20 cellular contexts compared by ENCODE assay signal in the genomic region with DNA sequence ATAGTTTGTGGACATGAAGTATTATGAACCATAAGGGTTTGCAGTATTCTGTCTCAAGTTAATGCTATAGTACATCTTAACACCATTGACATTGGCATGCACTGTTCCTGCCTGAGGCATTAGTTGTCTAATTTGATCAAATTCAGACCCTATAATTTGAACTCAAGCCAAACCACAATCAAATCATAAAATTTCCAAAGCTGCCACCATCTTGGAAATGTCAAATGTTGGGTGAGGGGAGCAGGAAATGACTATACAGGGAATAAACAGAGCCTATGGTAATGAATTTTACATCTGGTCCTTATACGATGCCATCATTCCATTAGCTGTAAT.
A peak's percentile ranks its signal among the peaks of the same experiment; 100 is the strongest.
DNase-seq lines count a peak whose midpoint lies in the region; ATAC-seq and TF ChIP-seq lines count a peak whose summit lies in the region.
"Had no signal": no experiment of that assay in that cellular context is flagged by ENCODE, and none has a peak within 500 bp of the region (broad histone marks: within the 10 kb centered on the region; RNA-seq: fewer than 3 reads in every experiment).

No MANE protein-coding gene starts in this region.

- no peaks in the 10 kb centered on the region for H3K79me2 ChIP-seq in SK-N-SH (ENCODE audit: insufficient read depth)

- TF ChIP-seq EP300 in SK-N-SH (IDR thresholded peaks at IDR 0.05; ENCODE audit: borderline replicate concordance in 1 of 2, low read depth in 1 of 2, low read length in 1 of 2): peak; percentile 36 to 62; a peak in 2 of 4 replicates
- TF ChIP-seq EP300 in ovary (IDR thresholded peaks at IDR 0.05): no peak

- H3K4me3 Mint-ChIP-seq in type B pancreatic cell: no peak overlapping the region
- H3K4me3 Mint-ChIP-seq: activated naive CD8-positive, alpha-beta T cell; activated T-cell treated with anti-CD3 and anti-CD28 coated beads, Interleukin-2, amount 50 U/mL, for 72 hours; neural progenitor cell had no signal

- WGBS in SK-N-SH (ENCODE audit: low lambda C conversion rate): 23% methylated on average over 1 of the region's 1 CpG
- 78 to 89% (median 84%) methylated on average over 1 of the region's 1 CpG for WGBS in ovary, 3 donors

- no peaks in the 10 kb centered on the region for H3K9me3 Mint-ChIP-seq in type B pancreatic cell
- H3K9me3 Mint-ChIP-seq: activated T-cell treated with anti-CD3 and anti-CD28 coated beads, Interleukin-2, amount 50 U/mL, for 72 hours; neural progenitor cell had no signal

- no peak overlapping the region for H2AFZ ChIP-seq in SK-N-SH (ENCODE audit: low read depth)
- H2AFZ ChIP-seq: neural progenitor cell had no signal

- H3K27me3 Mint-ChIP-seq in type B pancreatic cell: no peaks in the 10 kb centered on the region
- H3K27me3 Mint-ChIP-seq: activated naive CD8-positive, alpha-beta T cell had no signal

- intact Hi-C loops in left lung (cut with DNase I): no loop called here
- intact Hi-C loops in ovary (cut with DNase I): no loop called here
- intact Hi-C loops in left ventricle myocardium superior (cut with micrococcal nuclease): no loop called here

- H3K36me3 Mint-ChIP-seq in type B pancreatic cell: no peaks in the 10 kb centered on the region
- H3K36me3 Mint-ChIP-seq: activated naive CD8-positive, alpha-beta T cell; neural progenitor cell had no signal

- POLR2A ChIA-PET in SK-N-SH (lab: Yijun Ruan, JAX): no interaction called here

- DNase-seq in SK-N-SH: no peak
- no peak for DNase-seq in left lung
- no peak for DNase-seq in ovary
- DNase-seq in left ventricle myocardium superior: no peak
- DNase-seq in type B pancreatic cell (ENCODE audit: extremely low spot score, unreplicated experiment): no peak
- DNase-seq: activated CD4-positive, CD25-positive, alpha-beta regulatory T cell; activated CD8-positive, alpha-beta memory T cell treated with anti-CD3 and anti-CD28 coated beads for 24 hours; activated T-cell treated with anti-CD3 and anti-CD28 coated beads, Interleukin-2, amount 50 U/mL, for 72 hours; Calu3; cortex of kidney; NCI-H1105 treated with DMSO at 0.1 percent for 48 hours; NCI-H69; OCI-M1; T-helper 9 cell; testis had no signal

- no peak for TF ChIP-seq POLR2A in ovary (IDR thresholded peaks at IDR 0.05)

- no peaks in the 10 kb centered on the region for H3K9me2 ChIP-seq in SK-N-SH

- H3K27ac ChIP-seq in HUES48 (ENCODE audit: low read depth, low read length): peak overlapping the region; percentile 77
- H3K27ac ChIP-seq in SK-N-SH (ENCODE audit: low read depth in 2 of 2, low read length in 1 of 2): peak overlapping the region; percentile 84 to 95
- peak overlapping the region; percentile 55 to 70 for H3K27ac ChIP-seq in left lung
- H3K27ac ChIP-seq in temporal lobe (ENCODE audit: low read depth, low read length): peak overlapping the region; percentile 17
- no peak overlapping the region for H3K27ac ChIP-seq in ovary
- H3K27ac ChIP-seq: neural progenitor cell had no signal

- no peaks in the 10 kb centered on the region for H4K20me1 ChIP-seq in SK-N-SH (ENCODE audit: insufficient read depth)

- H3K36me3 ChIP-seq in HUES48 (ENCODE audit: control insufficient read depth, insufficient read depth, low read length) (no peaks in the 10 kb centered on the region), SK-N-SH (replicated peaks in 1 of 2; ENCODE audit: control insufficient read depth in 1 of 2, insufficient read depth in 2 of 2, low read length in 1 of 2) (no peaks in the 10 kb centered on the region), left lung (no peaks in the 10 kb centered on the region), ovary (no peaks in the 10 kb centered on the region)
- H3K36me3 ChIP-seq: gastroesophageal sphincter, neural progenitor cell had no signal

- H3K4me2 ChIP-seq in SK-N-SH: peak overlapping the region; percentile 70
- H3K4me2 ChIP-seq: neural progenitor cell had no signal

- peaks cover 31% of the 10 kb centered on the region for H3F3A ChIP-seq in SK-N-SH (replicated peaks; ENCODE audit: insufficient read depth)

- CTCF ChIA-PET in SK-N-SH (lab: Yijun Ruan, JAX): no interaction called here

- H3K4me1 ChIP-seq in HUES48 (ENCODE audit: control insufficient read depth, insufficient read depth, low read length): peaks cover 21% of the 10 kb centered on the region; the same call in 1 of the 2 replicates
- H3K4me1 ChIP-seq in SK-N-SH (ENCODE audit: control insufficient read depth in 1 of 2, insufficient read depth in 2 of 2, low read depth in 1 of 2, low read length in 1 of 2): peaks cover 10 to 22% of the 10 kb centered on the region in 2 experiments; a peak in 3 of 4 replicates
- peaks cover 5 to 9% of the 10 kb centered on the region in 2 donors for H3K4me1 ChIP-seq in left lung
- peaks cover 2% of the 10 kb centered on the region for H3K4me1 ChIP-seq in ovary (ENCODE audit: insufficient read depth)
- H3K4me1 ChIP-seq: testis had no signal

- TF ChIP-seq CTCF in SK-N-SH (IDR thresholded peaks at IDR 0.05): no peak
- no peak for TF ChIP-seq CTCF in left lung (IDR thresholded peaks at IDR 0.05)
- no peak for TF ChIP-seq CTCF in ovary (IDR thresholded peaks at IDR 0.05)
- no peak for TF ChIP-seq CTCF in type B pancreatic cell (conservative IDR thresholded peaks at IDR 0.05)

- no peaks in the 10 kb centered on the region for H3K27me3 ChIP-seq in HUES48 (ENCODE audit: control insufficient read depth, insufficient read depth, low read length)
- no peaks in the 10 kb centered on the region for H3K27me3 ChIP-seq in SK-N-SH (ENCODE audit: insufficient read depth)
- no peaks in the 10 kb centered on the region for H3K27me3 ChIP-seq in left lung
- H3K27me3 ChIP-seq in ovary: no peaks in the 10 kb centered on the region
- H3K27me3 ChIP-seq: gastroesophageal sphincter, neural progenitor cell, testis had no signal

- H3K9ac ChIP-seq in HUES48 (ENCODE audit: low read depth, low read length) (no peak overlapping the region), SK-N-SH (peak overlapping the region; percentile 50; the same call in 1 of the 2 replicates)
- H3K9ac ChIP-seq: neural progenitor cell had no signal

- H3K4me1 Mint-ChIP-seq in type B pancreatic cell (ENCODE audit: unreplicated experiment): peaks cover 21% of the 10 kb centered on the region

- H3K9me3 ChIP-seq in HUES48 (ENCODE audit: control insufficient read depth, insufficient read depth, low read length) (no peaks in the 10 kb centered on the region), SK-N-SH (no peaks in the 10 kb centered on the region), left lung (no peaks in the 10 kb centered on the region), ovary (no peaks in the 10 kb centered on the region)
- H3K9me3 ChIP-seq: gastroesophageal sphincter, testis had no signal

- no peak overlapping the region for H3K4me3 ChIP-seq in HUES48 (ENCODE audit: low read depth, low read length)
- no peak overlapping the region; a peak in 2 of 4 replicates for H3K4me3 ChIP-seq in SK-N-SH (ENCODE audit: low read depth in 2 of 2, low read length in 1 of 2)
- no peak overlapping the region for H3K4me3 ChIP-seq in left lung
- H3K4me3 ChIP-seq in ovary: no peak overlapping the region
- H3K4me3 ChIP-seq: gastroesophageal sphincter, neural progenitor cell, testis had no signal

- H3K27ac Mint-ChIP-seq in type B pancreatic cell: no peak overlapping the region
- H3K27ac Mint-ChIP-seq: activated naive CD8-positive, alpha-beta T cell; activated T-cell treated with anti-CD3 and anti-CD28 coated beads, Interleukin-2, amount 50 U/mL, for 72 hours; neural progenitor cell had no signal

- ATAC-seq in left lung (no peak), left ventricle myocardium superior (no peak)
- ATAC-seq: activated T-cell treated with anti-CD3 and anti-CD28 coated beads, Interleukin-2, amount 50 U/mL, for 72 hours; gastroesophageal sphincter had no signal

- TF ChIP-seq RAD21 in SK-N-SH (IDR thresholded peaks at IDR 0.05; ENCODE audit: low read length): no peak

TF ChIP-seq in SK-N-SH, 30 proteins besides CTCF, POLR2A, EP300 and RAD21 (continues in another document):
- no peak for TF ChIP-seq RXRA (IDR thresholded peaks at IDR 0.05; ENCODE audit: borderline replicate concordance, low read depth)
- TF ChIP-seq NRF1 (IDR thresholded peaks at IDR 0.05; ENCODE audit: low read depth, low read length): no peak
- no peak for TF ChIP-seq MAX (IDR thresholded peaks at IDR 0.05; ENCODE audit: low read depth)
- no peak for TF ChIP-seq SMC3 (IDR thresholded peaks at IDR 0.05; ENCODE audit: low read depth, low read length)
- no peak for TF ChIP-seq MEF2A (IDR thresholded peaks at IDR 0.05; ENCODE audit: borderline replicate concordance, low read depth)
- no peak for TF ChIP-seq RFX5 (IDR thresholded peaks at IDR 0.05; ENCODE audit: low read length)
- no peak for TF ChIP-seq ELF1 (IDR thresholded peaks at IDR 0.05)
- no peak for TF ChIP-seq TAF1 (IDR thresholded peaks at IDR 0.05; ENCODE audit: borderline replicate concordance, low read depth, low read length)
- TF ChIP-seq SIN3A (IDR thresholded peaks at IDR 0.05; ENCODE audit: borderline replicate concordance, low read depth, low read length): no peak; the same call in 1 of the 2 replicates
- peak; percentile 66 for TF ChIP-seq PBX3 (IDR thresholded peaks at IDR 0.05)
- TF ChIP-seq GABPA (IDR thresholded peaks at IDR 0.05; ENCODE audit: low read depth): no peak
- TF ChIP-seq USF1 (IDR thresholded peaks at IDR 0.05; ENCODE audit: borderline replicate concordance, low read depth): no peak
- TF ChIP-seq TEAD4 (IDR thresholded peaks at IDR 0.05; ENCODE audit: borderline replicate concordance, insufficient read depth): 0 out of 2 replicates have a peak, but pooled peaks have one; percentile 36
- peak; percentile 16; the same call in 1 of the 2 replicates for TF ChIP-seq JUND (IDR thresholded peaks at IDR 0.05)

Comparison
In these comparisons a context has a peak if more than half of its experiments do, and no peak if none do; other contexts are left out.
1. H3K27ac ChIP-seq: peak in HUES48 (single experiment), SK-N-SH (2 of 2), left lung (2 of 2) and temporal lobe (single experiment); none in ovary (0 of 2).